ENCODE assay signal across 8 cellular contexts in the genomic region with DNA sequence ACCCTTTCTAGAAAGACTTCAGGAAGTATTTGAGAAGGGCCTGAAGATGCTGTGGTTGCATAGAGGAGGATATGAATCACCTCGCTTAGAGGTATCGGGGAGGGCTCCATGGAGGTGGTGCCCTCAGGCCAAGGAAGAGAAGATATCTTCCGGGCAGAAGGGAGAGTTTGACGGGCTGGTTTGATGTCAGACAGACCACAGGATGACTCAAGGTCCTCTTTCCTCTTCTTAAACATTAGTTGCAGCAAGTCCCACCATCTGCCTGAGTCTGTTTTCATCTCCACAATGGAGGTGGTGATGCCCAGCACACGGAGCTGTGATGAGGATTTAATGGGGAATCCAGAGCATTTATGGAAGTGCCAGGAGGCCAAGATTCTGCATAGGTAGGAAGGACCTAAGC. TPM values are rescaled to one million over a fixed set of nuclear protein-coding genes. Genes with fewer than 3 reads are reported as not detected.
DNase-seq lines count a peak whose midpoint lies in the region; ATAC-seq and TF ChIP-seq lines count a peak whose summit lies in the region.

No MANE protein-coding gene starts in this region.

- H3K36me3 Mint-ChIP-seq in activated CD4-positive, alpha-beta T cell treated with anti-CD3 and anti-CD28 coated beads, Interleukin-2, amount 10 ng/mL, durations not matched to agents 24 days and 14 days (ENCODE audit: low read depth) = peaks cover 74% of the 10 kb centered on the region

- peak; percentile 88 for ATAC-seq in foreskin keratinocyte

- no peaks in the 10 kb centered on the region for H3K9me3 Mint-ChIP-seq in activated CD4-positive, alpha-beta T cell treated with anti-CD3 and anti-CD28 coated beads, Interleukin-2, amount 10 ng/mL, durations not matched to agents 24 days and 14 days

- no peaks in the 10 kb centered on the region for H3K27me3 Mint-ChIP-seq in activated CD4-positive, alpha-beta T cell treated with anti-CD3 and anti-CD28 coated beads, Interleukin-2, amount 10 ng/mL, durations not matched to agents 24 days and 14 days

- TF ChIP-seq CTCF in HL-60 (IDR thresholded peaks at IDR 0.05; ENCODE audit: insufficient read depth, low read length) (no peak), foreskin keratinocyte (conservative IDR thresholded peaks at IDR 0.05) (no peak)

- H3K4me1 ChIP-seq in foreskin keratinocyte = peaks cover 26% of the 10 kb centered on the region

- peaks cover 79% of the 10 kb centered on the region for H3K4me1 Mint-ChIP-seq in activated CD4-positive, alpha-beta T cell treated with anti-CD3 and anti-CD28 coated beads, Interleukin-2, amount 10 ng/mL, durations not matched to agents 24 days and 14 days

- intact Hi-C loops in activated CD4-positive, alpha-beta T cell treated with anti-CD3 and anti-CD28 coated beads, Interleukin-2, amount 10 ng/mL, durations not matched to agents 24 days and 14 days (cut with micrococcal nuclease) = loop anchor here (1.0 to 10.0 kb wide), 4 partner anchors 10 to 210 kb away; a partner anchor contains a TSS

- DNase-seq in EH (ENCODE audit: low read depth) (peak; percentile 95), HL-60 (ENCODE audit: low read depth in 1 of 2, low spot score in 1 of 2) (peak; percentile 77 to 87), foreskin keratinocyte (peak; percentile 90 to 96), NCI-H1436 treated with DMSO at 0.1 percent for 48 hours (lab: John Stamatoyannopoulos, UW) (no peak), NCI-H774 (lab: John Stamatoyannopoulos, UW) (no peak), anterior cingulate cortex (lab: John Stamatoyannopoulos, UW) (no peak), occipital lobe (lab: John Stamatoyannopoulos, UW) (no peak)
- DNase-seq in activated CD4-positive, alpha-beta T cell treated with anti-CD3 and anti-CD28 coated beads, Interleukin-2, amount 10 ng/mL, durations not matched to agents 24 days and 14 days = peak; percentile 92

- H3K27me3 ChIP-seq in HL-60 (ENCODE audit: insufficient read depth, poor library complexity, severe bottlenecking) = no peaks in the 10 kb centered on the region
- no peaks in the 10 kb centered on the region for H3K27me3 ChIP-seq in foreskin keratinocyte

- H3K27ac ChIP-seq in HL-60 (replicated peaks) (0 out of 2 replicates have a peak overlapping the region, but pooled peaks have one; percentile 6), foreskin keratinocyte (no peak overlapping the region)

- H3K4me3 ChIP-seq in HL-60 (replicated peaks; ENCODE audit: insufficient read depth, low read length) = no peak overlapping the region

- H3K4me3 Mint-ChIP-seq in activated CD4-positive, alpha-beta T cell treated with anti-CD3 and anti-CD28 coated beads, Interleukin-2, amount 10 ng/mL, durations not matched to agents 24 days and 14 days = peak overlapping the region; percentile 81

- H3K27ac Mint-ChIP-seq in activated CD4-positive, alpha-beta T cell treated with anti-CD3 and anti-CD28 coated beads, Interleukin-2, amount 10 ng/mL, durations not matched to agents 24 days and 14 days = peak overlapping the region; percentile 94

RNA-seq across cellular contexts. Expression of a gene that starts 25.1 kb away (rescaled TPM):
- total RNA-seq in activated CD4-positive, alpha-beta T cell treated with anti-CD3 and anti-CD28 coated beads, Interleukin-2, amount 10 ng/mL, durations not matched to agents 24 days and 14 days = 110 and 112 TPM in 2 replicates
- total RNA-seq in foreskin keratinocyte (0.10 TPM in 1 of 2 replicates, not detected in the other), occipital lobe (0.16 TPM)
- polyA plus RNA-seq in foreskin keratinocyte = 0.11 TPM in 1 of 2 replicates, not detected in the other

Comparison
In these comparisons a context has a peak if more than half of its experiments do, and no peak if none do; other contexts are left out.
1. DNase-seq: peak in EH (single experiment), HL-60 (2 of 2), activated CD4-positive, alpha-beta T cell treated with anti-CD3 and anti-CD28 coated beads, Interleukin-2, amount 10 ng/mL, durations not matched to agents 24 days and 14 days (single experiment) and foreskin keratinocyte (2 of 2); none in NCI-H1436 treated with DMSO at 0.1 percent for 48 hours (single experiment), NCI-H774 (single experiment), anterior cingulate cortex (0 of 58) and occipital lobe (single experiment).
2. RNA of a gene that starts 25.1 kb away (total RNA-seq): 110 to 112 TPM in activated CD4-positive, alpha-beta T cell treated with anti-CD3 and anti-CD28 coated beads, Interleukin-2, amount 10 ng/mL, durations not matched to agents 24 days and 14 days; 0.16 TPM in occipital lobe (single experiment) and 0.10 TPM in foreskin keratinocyte; every median in the first group is over 10 times any median in the second.